In genomic region chr13:28552288-28552687, GRCh38 we compare ENCODE assay signal across 35 cellular contexts.
"Had no signal": no experiment of that assay in that cellular context is flagged by ENCODE, and none has a peak within 500 bp of the region (broad histone marks: within the 10 kb centered on the region; RNA-seq: fewer than 3 reads in every experiment).

No MANE protein-coding gene starts in this region.

- H3K27ac ChIP-seq: adrenal gland, body of pancreas, brain microvascular endothelial cell, breast epithelium, VCaP had no signal

- DNase-seq: activated B cell treated with CpG ODN at 0.5 μM for 24 hours; activated CD4-positive, alpha-beta memory T cell treated with anti-CD3 and anti-CD28 coated beads for 36 hours; activated CD4-positive, alpha-beta T cell treated with anti-CD3 and anti-CD28 coated beads for 4 hours; activated CD4-positive, alpha-beta T cell treated with anti-CD3 and anti-CD28 coated beads, Interleukin-2, amount 10 ng/mL, durations not matched to agents 24 days and 14 days; activated CD4-positive, alpha-beta T cell treated with anti-CD3 and anti-CD28 coated beads, Interleukin-2, amount 50 U/mL, for 1 hour; activated CD4-positive, alpha-beta T cell treated with anti-CD3 and anti-CD28 coated beads, Interleukin-2, amount 50 U/mL, for 4 hours; activated CD4-positive, CD25-positive, alpha-beta regulatory T cell treated with anti-CD3 and anti-CD28 coated beads, Interleukin-2, amount 50 U/mL, for 72 hours; activated CD8-positive, alpha-beta memory T cell treated with anti-CD3 and anti-CD28 coated beads, Interleukin-2, amount 50 U/mL, for 4 hours; activated CD8-positive, alpha-beta T cell treated with anti-CD3 and anti-CD28 coated beads for 36 hours; activated effector memory CD4-positive, alpha-beta T cell treated with anti-CD3 and anti-CD28 coated beads, Interleukin-2, amount 50 U/mL, for 16 hours; activated gamma-delta T cell treated with Interleukin-2 at 50 U/mL for 16 hours; activated naive CD4-positive, alpha-beta T cell; activated naive CD4-positive, alpha-beta T cell treated with anti-CD3 and anti-CD28 coated beads for 36 hours; activated naive CD4-positive, alpha-beta T cell treated with anti-CD3 and anti-CD28 coated beads, Interleukin-2, amount 50 U/mL, for 16 hours; activated naive CD8-positive, alpha-beta T cell treated with anti-CD3 and anti-CD28 coated beads for 36 hours; activated T-cell treated with anti-CD3 and anti-CD28 coated beads for 4 hours; activated T-cell treated with anti-CD3 and anti-CD28 coated beads, Interleukin-2, amount 50 U/mL, for 1 hour; activated T-cell treated with anti-CD3 and anti-CD28 coated beads, Interleukin-2, amount 50 U/mL, for 4 hours; activated T-cell treated with anti-CD3 and anti-CD28 coated beads, Interleukin-2, amount 50 U/mL, for 72 hours; adrenal gland; amniotic stem cell; aorta; body of pancreas; brain microvascular endothelial cell; central memory CD4-positive, alpha-beta T cell; T-helper 2 cell; T-helper 9 cell had no signal

- H3K27ac Mint-ChIP-seq: activated B cell treated with CpG ODN at 0.5 μM for 24 hours; activated CD4-positive, alpha-beta T cell treated with anti-CD3 and anti-CD28 coated beads, Interleukin-2, amount 10 ng/mL, durations not matched to agents 24 days and 14 days; activated CD8-positive, alpha-beta T cell treated with anti-CD3 and anti-CD28 coated beads for 36 hours; activated naive CD4-positive, alpha-beta T cell treated with anti-CD3 and anti-CD28 coated beads for 36 hours; activated naive CD4-positive, alpha-beta T cell treated with anti-CD3 and anti-CD28 coated beads, Interleukin-2, amount 50 U/mL, for 72 hours; activated naive CD8-positive, alpha-beta T cell treated with anti-CD3 and anti-CD28 coated beads for 36 hours; activated T-cell treated with anti-CD3 and anti-CD28 coated beads, Interleukin-2, amount 50 U/mL, for 72 hours; activated T-helper 1 cell treated with anti-CD3 and anti-CD28 coated beads, Interleukin-12 subunit alpha, Interleukin-12 subunit beta, Interleukin-2, Interleukin-4 antibody, amounts not matched to agents 30 ng/mL and 10 ng/mL and 1 ng/mL, durations not matched to agents 14 hours and 24 hours and 36 hours; activated T-helper 17 cell treated with anti-CD3 and anti-CD28 coated beads, Interleukin-2, amount 50 U/mL, for 72 hours; T-helper 2 cell treated with Interferon-gamma antibody and Interleukin-4, amounts not matched to agents 5 μg/mL and 100 μg/mL, for 36 hours had no signal

- H3K36me3 ChIP-seq: adrenal gland, brain microvascular endothelial cell, breast epithelium had no signal

- H3K4me3 Mint-ChIP-seq: activated B cell treated with CpG ODN at 0.5 μM for 24 hours; activated CD4-positive, alpha-beta memory T cell treated with anti-CD3 and anti-CD28 coated beads for 36 hours; activated CD4-positive, alpha-beta T cell treated with anti-CD3 and anti-CD28 coated beads, Interleukin-2, amount 10 ng/mL, durations not matched to agents 24 days and 14 days; activated CD8-positive, alpha-beta T cell treated with anti-CD3 and anti-CD28 coated beads for 36 hours; activated naive CD4-positive, alpha-beta T cell treated with anti-CD3 and anti-CD28 coated beads for 36 hours; activated naive CD8-positive, alpha-beta T cell treated with anti-CD3 and anti-CD28 coated beads for 36 hours; activated T-cell treated with anti-CD3 and anti-CD28 coated beads, Interleukin-2, amount 50 U/mL, for 4 hours; activated T-helper 1 cell treated with anti-CD3 and anti-CD28 coated beads, Interleukin-12 subunit alpha, Interleukin-12 subunit beta, Interleukin-2, Interleukin-4 antibody, amounts not matched to agents 30 ng/mL and 10 ng/mL and 1 ng/mL, durations not matched to agents 14 hours and 24 hours and 36 hours; activated T-helper 17 cell treated with anti-CD3 and anti-CD28 coated beads, Interleukin-2, amount 50 U/mL, for 72 hours; T-helper 2 cell treated with Interferon-gamma antibody and Interleukin-4, amounts not matched to agents 5 μg/mL and 100 μg/mL, for 36 hours had no signal

- H3K4me3 ChIP-seq: adrenal gland, body of pancreas, breast epithelium had no signal

- H3K4me1 Mint-ChIP-seq: activated B cell treated with CpG ODN at 0.5 μM for 24 hours; activated CD4-positive, alpha-beta T cell treated with anti-CD3 and anti-CD28 coated beads, Interleukin-2, amount 10 ng/mL, durations not matched to agents 24 days and 14 days; activated naive CD8-positive, alpha-beta T cell treated with anti-CD3 and anti-CD28 coated beads for 36 hours had no signal

- H3K9me3 ChIP-seq: adrenal gland, body of pancreas, breast epithelium had no signal

- H3K36me3 Mint-ChIP-seq: activated CD4-positive, alpha-beta memory T cell treated with anti-CD3 and anti-CD28 coated beads for 36 hours; activated naive CD4-positive, alpha-beta T cell treated with anti-CD3 and anti-CD28 coated beads, Interleukin-2, amount 50 U/mL, for 72 hours; activated naive CD8-positive, alpha-beta T cell treated with anti-CD3 and anti-CD28 coated beads for 36 hours had no signal

- H3K4me1 ChIP-seq: adrenal gland, body of pancreas, breast epithelium had no signal

- ATAC-seq: activated CD8-positive, alpha-beta T cell treated with anti-CD3 and anti-CD28 coated beads for 36 hours; activated naive CD4-positive, alpha-beta T cell treated with anti-CD3 and anti-CD28 coated beads, Interleukin-2, amount 50 U/mL, for 72 hours; body of pancreas had no signal

- H3K9me3 Mint-ChIP-seq: activated B cell treated with CpG ODN at 0.5 μM for 24 hours; activated CD4-positive, alpha-beta memory T cell treated with anti-CD3 and anti-CD28 coated beads for 36 hours; activated CD8-positive, alpha-beta T cell treated with anti-CD3 and anti-CD28 coated beads for 36 hours; activated naive CD4-positive, alpha-beta T cell treated with anti-CD3 and anti-CD28 coated beads for 36 hours; activated naive CD8-positive, alpha-beta T cell treated with anti-CD3 and anti-CD28 coated beads for 36 hours; activated T-cell treated with anti-CD3 and anti-CD28 coated beads, Interleukin-2, amount 50 U/mL, for 4 hours; activated T-helper 17 cell treated with anti-CD3 and anti-CD28 coated beads, Interleukin-2, amount 50 U/mL, for 72 hours; T-helper 2 cell treated with Interferon-gamma antibody and Interleukin-4, amounts not matched to agents 5 μg/mL and 100 μg/mL, for 36 hours had no signal

- H3K27me3 ChIP-seq: adrenal gland, body of pancreas, brain microvascular endothelial cell, breast epithelium had no signal

- FAIRE-seq: astrocyte, TTC549 had no signal
